Comparison of ENCODE assay signal across 1 cellular context in genomic region chr3:16550305-16550675, GRCh38.
TF ChIP-seq lines count a peak whose summit lies in the region.

No MANE protein-coding gene starts in this region.

TF ChIP-seq in GM23338, 12 proteins besides CTCF, POLR2A, EP300 and RAD21 (continued from another document):
- TF ChIP-seq POLR2AphosphoS5 (IDR thresholded peaks at IDR 0.05; ENCODE audit: low read depth): no peak
- TF ChIP-seq EZH2phosphoT487 (IDR thresholded peaks at IDR 0.05; ENCODE audit: unreplicated experiment): no peak
- no peak for TF ChIP-seq CREB1 (CRISPR knock-in tag; IDR thresholded peaks at IDR 0.05; ENCODE audit: low read depth)
- no peak for TF ChIP-seq EZH2 (IDR thresholded peaks at IDR 0.05; ENCODE audit: low read depth, unreplicated experiment)
- TF ChIP-seq STAT1 (IDR thresholded peaks at IDR 0.05; ENCODE audit: unreplicated experiment): no peak
- TF ChIP-seq ZNF331 (CRISPR knock-in tag; IDR thresholded peaks at IDR 0.05; ENCODE audit: low read depth): no peak
- TF ChIP-seq NANOG (IDR thresholded peaks at IDR 0.05; ENCODE audit: borderline replicate concordance): no peak
- no peak for TF ChIP-seq REST (IDR thresholded peaks at IDR 0.05; ENCODE audit: unreplicated experiment)
- TF ChIP-seq ETS1 (IDR thresholded peaks at IDR 0.05): no peak
